23 cellular contexts compared by ENCODE assay signal in genomic region chr9:117906763-117907162, GRCh38.
"Had no signal": no experiment of that assay in that cellular context is flagged by ENCODE, and none has a peak within 500 bp of the region (broad histone marks: within the 10 kb centered on the region; RNA-seq: fewer than 3 reads in every experiment).

No MANE protein-coding gene starts in this region.

- H3K4me3 ChIP-seq: coronary artery, dorsolateral prefrontal cortex, esophagus muscularis mucosa, heart right ventricle, left lung, lower lobe of right lung, mucosa of descending colon had no signal

- H3K4me1 ChIP-seq: esophagus muscularis mucosa, foreskin keratinocyte, heart right ventricle, left lung, lower lobe of right lung had no signal

- ATAC-seq: foreskin keratinocyte, heart right ventricle, left cardiac atrium, left lung, left ventricle myocardium superior, lower lobe of right lung, mucosa of descending colon had no signal

- H3K4me1 Mint-ChIP-seq: mesothelial cell of epicardium, naive B cell had no signal

- FAIRE-seq: colon, endothelial cell of umbilical vein, islet of Langerhans, keratinocyte had no signal

- DNase-seq: dermis blood vessel endothelial cell; dorsolateral prefrontal cortex; effector CD4-positive, alpha-beta T cell; effector memory CD4-positive, alpha-beta T cell; foreskin keratinocyte; glutamatergic neuron; head of caudate nucleus; heart right ventricle; hippocampal formation; left cardiac atrium; left lung; left ventricle myocardium superior; lower lobe of right lung; mesenchymal stem cell; mucosa of descending colon; naive B cell had no signal

- H3K27ac Mint-ChIP-seq: mesothelial cell of epicardium, naive B cell had no signal

- H3K4me3 Mint-ChIP-seq: mesothelial cell of epicardium, naive B cell had no signal

- H3K36me3 ChIP-seq: esophagus muscularis mucosa, heart right ventricle, left lung, lower lobe of right lung had no signal

- H3K27me3 ChIP-seq: dorsolateral prefrontal cortex, esophagus muscularis mucosa, foreskin keratinocyte, heart right ventricle, left lung had no signal

- H3K27ac ChIP-seq: coronary artery, dorsolateral prefrontal cortex, esophagus muscularis mucosa, foreskin keratinocyte, heart right ventricle, left lung, lower lobe of right lung had no signal
